17 cellular contexts compared by ENCODE assay signal in genomic region chr7:8271960-8272359, GRCh38. TPM values are rescaled to one million over a fixed set of nuclear protein-coding genes. Genes with fewer than 3 reads are reported as not detected.
A peak's percentile ranks its signal among the peaks of the same experiment; 100 is the strongest.
DNase-seq lines count a peak whose midpoint lies in the region; ATAC-seq and TF ChIP-seq lines count a peak whose summit lies in the region.
"Had no signal": no experiment of that assay in that cellular context is flagged by ENCODE, and none has a peak within 500 bp of the region (broad histone marks: within the 10 kb centered on the region; RNA-seq: fewer than 3 reads in every experiment).

No MANE protein-coding gene starts in this region.

- no peaks in the 10 kb centered on the region for H3K4me1 Mint-ChIP-seq in GM23338
- H3K4me1 Mint-ChIP-seq in nephron progenitor cell: no peaks in the 10 kb centered on the region
- H3K4me1 Mint-ChIP-seq in T-cell: no peaks in the 10 kb centered on the region
- H3K4me1 Mint-ChIP-seq: CD4-positive, alpha-beta memory T cell had no signal

- no peak for DNase-seq in GM23338 (ENCODE audit: low spot score)
- DNase-seq in NCI-H226: peak; percentile 45
- no peak for DNase-seq in nephron progenitor cell
- no peak for DNase-seq in T-cell
- DNase-seq: C1 segment of cervical spinal cord; Calu3; CD4-positive, alpha-beta memory T cell; COR-L47; DMS53; DMS79 treated with DMSO at 0.1 percent for 48 hours; GF-D8; GOT3; H7; HCEC 1CT had no signal

- no peaks in the 10 kb centered on the region for H3K36me3 Mint-ChIP-seq in GM23338 (ENCODE audit: low read depth)
- no peaks in the 10 kb centered on the region for H3K36me3 Mint-ChIP-seq in nephron progenitor cell (ENCODE audit: low read depth)
- no peaks in the 10 kb centered on the region for H3K36me3 Mint-ChIP-seq in T-cell
- H3K36me3 Mint-ChIP-seq: CD4-positive, alpha-beta memory T cell had no signal

- H2AFZ ChIP-seq in GM23338: peak overlapping the region; percentile 45; the same call in 1 of the 2 replicates

- POLR2A ChIA-PET in T-cell (lab: Charles Lee): no interaction called here

- CTCF ChIA-PET in T-cell (lab: Charles Lee): interaction anchor here in 1 of 2 donors (0.5 kb wide), 1 partner anchor 61 kb away, joined by 3 read pairs; no protein-coding TSS in a partner anchor

- no peaks in the 10 kb centered on the region for H3K36me3 ChIP-seq in GM23338 (ENCODE audit: insufficient read depth)

- H3K27ac ChIP-seq in GM23338 (ENCODE audit: low read depth): no peak overlapping the region

- H3K27me3 Mint-ChIP-seq in GM23338 (ENCODE audit: insufficient read depth, low read depth, poor library complexity) (peaks cover 2% of the 10 kb centered on the region), nephron progenitor cell (ENCODE audit: low read depth, poor library complexity) (peaks cover 14% of the 10 kb centered on the region), T-cell (peaks cover 6 to 16% of the 10 kb centered on the region in 2 donors)

- no peaks in the 10 kb centered on the region for H3F3A ChIP-seq in GM23338 (replicated peaks; ENCODE audit: low read depth)

- no peaks in the 10 kb centered on the region for H3K4me1 ChIP-seq in GM23338 (ENCODE audit: insufficient read depth)

- H3K79me2 ChIP-seq in GM23338 (replicated peaks; ENCODE audit: insufficient read depth): no peaks in the 10 kb centered on the region

- H3K4me3 Mint-ChIP-seq in GM23338: no peak overlapping the region
- no peak overlapping the region for H3K4me3 Mint-ChIP-seq in nephron progenitor cell
- no peak overlapping the region for H3K4me3 Mint-ChIP-seq in T-cell
- H3K4me3 Mint-ChIP-seq: CD4-positive, alpha-beta memory T cell had no signal

- H3K4me2 ChIP-seq in GM23338: no peak overlapping the region

- H4K20me1 ChIP-seq in GM23338 (replicated peaks; ENCODE audit: insufficient read depth): no peaks in the 10 kb centered on the region

- no peaks in the 10 kb centered on the region for H3K27me3 ChIP-seq in GM23338 (ENCODE audit: insufficient read depth)

- no peak for ATAC-seq in GM23338
- ATAC-seq in T-cell (replicated peaks in 1 of 4): no peak
- no peak for ATAC-seq in HG02852 (IDR thresholded peaks at IDR 0.05; ENCODE audit: unreplicated experiment)
- ATAC-seq in HG03196 (IDR thresholded peaks at IDR 0.05; ENCODE audit: unreplicated experiment): no peak

- TF ChIP-seq CTCF in GM23338 (conservative IDR thresholded peaks at IDR 0.05; ENCODE audit: low read depth in 2 of 2): no peak
- TF ChIP-seq CTCF in nephron progenitor cell (IDR thresholded peaks at IDR 0.05): no peak

- no peaks in the 10 kb centered on the region for H3K9me3 Mint-ChIP-seq in GM23338
- no peaks in the 10 kb centered on the region for H3K9me3 Mint-ChIP-seq in nephron progenitor cell
- no peaks in the 10 kb centered on the region for H3K9me3 Mint-ChIP-seq in T-cell
- H3K9me3 Mint-ChIP-seq: CD4-positive, alpha-beta memory T cell had no signal

- H3K9me2 ChIP-seq in GM23338 (ENCODE audit: insufficient read depth): no peaks in the 10 kb centered on the region

- H3K27ac Mint-ChIP-seq in GM23338: no peak overlapping the region
- peak overlapping the region; percentile 15 for H3K27ac Mint-ChIP-seq in nephron progenitor cell
- no peak overlapping the region for H3K27ac Mint-ChIP-seq in T-cell
- H3K27ac Mint-ChIP-seq: CD4-positive, alpha-beta memory T cell had no signal

- no peak overlapping the region for H3K4me3 ChIP-seq in GM23338

TF ChIP-seq in GM23338, 12 proteins besides CTCF, POLR2A, EP300 and RAD21 (continues in another document):
- TF ChIP-seq EZH2phosphoT487 (IDR thresholded peaks at IDR 0.05; ENCODE audit: unreplicated experiment): no peak
- no peak for TF ChIP-seq STAT1 (IDR thresholded peaks at IDR 0.05; ENCODE audit: unreplicated experiment)
- TF ChIP-seq ZNF331 (CRISPR knock-in tag; IDR thresholded peaks at IDR 0.05; ENCODE audit: low read depth): no peak
- TF ChIP-seq NANOG (IDR thresholded peaks at IDR 0.05; ENCODE audit: borderline replicate concordance): no peak
- no peak for TF ChIP-seq POLR2AphosphoS5 (IDR thresholded peaks at IDR 0.05; ENCODE audit: low read depth)
- TF ChIP-seq ZNF114 (CRISPR knock-in tag; IDR thresholded peaks at IDR 0.05): no peak
- TF ChIP-seq EZH2 (IDR thresholded peaks at IDR 0.05; ENCODE audit: low read depth, unreplicated experiment): no peak
- no peak for TF ChIP-seq CREB1 (CRISPR knock-in tag; IDR thresholded peaks at IDR 0.05; ENCODE audit: low read depth)
- TF ChIP-seq, protein P1, sequence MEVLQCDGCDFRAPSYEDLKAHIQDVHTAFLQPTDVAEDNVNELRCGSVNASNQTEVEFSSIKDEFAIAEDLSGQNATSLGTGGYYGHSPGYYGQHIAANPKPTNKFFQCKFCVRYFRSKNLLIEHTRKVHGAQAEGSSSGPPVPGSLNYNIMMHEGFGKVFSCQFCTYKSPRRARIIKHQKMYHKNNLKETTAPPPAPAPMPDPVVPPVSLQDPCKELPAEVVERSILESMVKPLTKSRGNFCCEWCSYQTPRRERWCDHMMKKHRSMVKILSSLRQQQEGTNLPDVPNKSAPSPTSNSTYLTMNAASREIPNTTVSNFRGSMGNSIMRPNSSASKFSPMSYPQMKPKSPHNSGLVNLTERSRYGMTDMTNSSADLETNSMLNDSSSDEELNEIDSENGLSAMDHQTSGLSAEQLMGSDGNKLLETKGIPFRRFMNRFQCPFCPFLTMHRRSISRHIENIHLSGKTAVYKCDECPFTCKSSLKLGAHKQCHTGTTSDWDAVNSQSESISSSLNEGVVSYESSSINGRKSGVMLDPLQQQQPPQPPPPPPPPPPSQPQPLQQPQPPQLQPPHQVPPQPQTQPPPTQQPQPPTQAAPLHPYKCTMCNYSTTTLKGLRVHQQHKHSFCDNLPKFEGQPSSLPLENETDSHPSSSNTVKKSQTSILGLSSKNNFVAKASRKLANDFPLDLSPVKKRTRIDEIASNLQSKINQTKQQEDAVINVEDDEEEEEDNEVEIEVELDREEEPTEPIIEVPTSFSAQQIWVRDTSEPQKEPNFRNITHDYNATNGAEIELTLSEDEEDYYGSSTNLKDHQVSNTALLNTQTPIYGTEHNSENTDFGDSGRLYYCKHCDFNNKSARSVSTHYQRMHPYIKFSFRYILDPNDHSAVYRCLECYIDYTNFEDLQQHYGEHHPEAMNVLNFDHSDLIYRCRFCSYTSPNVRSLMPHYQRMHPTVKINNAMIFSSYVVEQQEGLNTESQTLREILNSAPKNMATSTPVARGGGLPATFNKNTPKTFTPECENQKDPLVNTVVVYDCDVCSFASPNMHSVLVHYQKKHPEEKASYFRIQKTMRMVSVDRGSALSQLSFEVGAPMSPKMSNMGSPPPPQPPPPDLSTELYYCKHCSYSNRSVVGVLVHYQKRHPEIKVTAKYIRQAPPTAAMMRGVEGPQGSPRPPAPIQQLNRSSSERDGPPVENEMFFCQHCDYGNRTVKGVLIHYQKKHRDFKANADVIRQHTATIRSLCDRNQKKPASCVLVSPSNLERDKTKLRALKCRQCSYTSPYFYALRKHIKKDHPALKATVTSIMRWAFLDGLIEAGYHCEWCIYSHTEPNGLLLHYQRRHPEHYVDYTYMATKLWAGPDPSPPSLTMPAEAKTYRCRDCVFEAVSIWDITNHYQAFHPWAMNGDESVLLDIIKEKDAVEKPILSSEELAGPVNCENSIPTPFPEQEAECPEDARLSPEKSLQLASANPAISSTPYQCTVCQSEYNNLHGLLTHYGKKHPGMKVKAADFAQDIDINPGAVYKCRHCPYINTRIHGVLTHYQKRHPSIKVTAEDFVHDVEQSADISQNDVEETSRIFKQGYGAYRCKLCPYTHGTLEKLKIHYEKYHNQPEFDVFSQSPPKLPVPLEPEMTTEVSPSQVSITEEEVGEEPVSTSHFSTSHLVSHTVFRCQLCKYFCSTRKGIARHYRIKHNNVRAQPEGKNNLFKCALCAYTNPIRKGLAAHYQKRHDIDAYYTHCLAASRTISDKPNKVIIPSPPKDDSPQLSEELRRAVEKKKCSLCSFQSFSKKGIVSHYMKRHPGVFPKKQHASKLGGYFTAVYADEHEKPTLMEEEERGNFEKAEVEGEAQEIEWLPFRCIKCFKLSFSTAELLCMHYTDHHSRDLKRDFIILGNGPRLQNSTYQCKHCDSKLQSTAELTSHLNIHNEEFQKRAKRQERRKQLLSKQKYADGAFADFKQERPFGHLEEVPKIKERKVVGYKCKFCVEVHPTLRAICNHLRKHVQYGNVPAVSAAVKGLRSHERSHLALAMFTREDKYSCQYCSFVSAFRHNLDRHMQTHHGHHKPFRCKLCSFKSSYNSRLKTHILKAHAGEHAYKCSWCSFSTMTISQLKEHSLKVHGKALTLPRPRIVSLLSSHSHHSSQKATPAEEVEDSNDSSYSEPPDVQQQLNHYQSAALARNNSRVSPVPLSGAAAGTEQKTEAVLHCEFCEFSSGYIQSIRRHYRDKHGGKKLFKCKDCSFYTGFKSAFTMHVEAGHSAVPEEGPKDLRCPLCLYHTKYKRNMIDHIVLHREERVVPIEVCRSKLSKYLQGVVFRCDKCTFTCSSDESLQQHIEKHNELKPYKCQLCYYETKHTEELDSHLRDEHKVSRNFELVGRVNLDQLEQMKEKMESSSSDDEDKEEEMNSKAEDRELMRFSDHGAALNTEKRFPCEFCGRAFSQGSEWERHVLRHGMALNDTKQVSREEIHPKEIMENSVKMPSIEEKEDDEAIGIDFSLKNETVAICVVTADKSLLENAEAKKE (CRISPR knock-in tag; IDR thresholded peaks at IDR 0.05): no peak

RNA-seq across cellular contexts. Expression of gene ICA1, which starts 10.0 kb away (rescaled TPM):
- 37.3 and 45.2 TPM in 2 replicates for total RNA-seq in GM23338 (2014; rRNA removed; shearing (Covaris generic))
- polyA plus RNA-seq in GM23338 (2016; fragmentation: Nextera tagmentation; extraction: Ambion mirVana): 75.4 and 83.7 TPM in 2 replicates
- total RNA-seq in T-cell: 1 to 10 TPM in 3 of 5 donors, under 1 TPM in 2; 0.82 to 2.4 (median 1.1) TPM
- total RNA-seq: A673 had no signal

Comparison
In these comparisons a context has a peak if more than half of its experiments do, and no peak if none do; other contexts are left out.
1. RNA of gene ICA1, which starts 10.0 kb away (total RNA-seq): 37.3 to 45.2 TPM in GM23338; 0.82 to 2.4 TPM in T-cell; every median in the first group is over 10 times any median in the second.